ENCODE assay signal across 14 cellular contexts in genomic region chr15:57476533-57476975, GRCh38.
DNase-seq lines count a peak whose midpoint lies in the region; ATAC-seq, FAIRE-seq and TF ChIP-seq lines count a peak whose summit lies in the region.
"Had no signal": no experiment of that assay in that cellular context is flagged by ENCODE, and none has a peak within 500 bp of the region (broad histone marks: within the 10 kb centered on the region; RNA-seq: fewer than 3 reads in every experiment).

No MANE protein-coding gene starts in this region.

- no peak overlapping the region for H3K23ac ChIP-seq in IMR-90 (ENCODE audit: low read depth, low read length)

- no peak overlapping the region; the same call in 2 of the 3 replicates for H2BK15ac ChIP-seq in IMR-90 (ENCODE audit: low read depth, low read length)

- no peak overlapping the region for H4K91ac ChIP-seq in IMR-90 (ENCODE audit: insufficient read depth, low read depth, low read length)

- FAIRE-seq in keratinocyte (lab: Jason Lieb, UNC) (peak; percentile 23), GM12891 (lab: Jason Lieb, UNC) (no peak)

- H2AFZ ChIP-seq in IMR-90 (replicated peaks; ENCODE audit: low read length, poor library complexity): no peak overlapping the region
- H2AFZ ChIP-seq in keratinocyte (ENCODE audit: control insufficient read depth, low read length): no peak overlapping the region

- H3K27ac ChIP-seq in IMR-90 (ENCODE audit: insufficient read depth, low read length) (no peak overlapping the region), keratinocyte (ENCODE audit: control insufficient read depth, insufficient read depth, low read length) (no peak overlapping the region), suprapubic skin (peak overlapping the region; percentile 48)
- H3K27ac ChIP-seq: esophagus squamous epithelium, uterus had no signal

- POLR2A ChIA-PET in IMR-90 (lab: Charles Lee; ENCODE audit: unreplicated experiment): no interaction called here

- no peak overlapping the region for H2BK5ac ChIP-seq in IMR-90 (ENCODE audit: low read depth, low read length, poor library complexity, severe bottlenecking)

- no peaks in the 10 kb centered on the region for H3K9me3 ChIP-seq in IMR-90 (ENCODE audit: control insufficient read depth, insufficient read depth, low read length)
- no peaks in the 10 kb centered on the region for H3K9me3 ChIP-seq in keratinocyte (ENCODE audit: control insufficient read depth, low read depth, low read length)
- H3K9me3 ChIP-seq in suprapubic skin: no peaks in the 10 kb centered on the region
- H3K9me3 ChIP-seq: esophagus squamous epithelium, uterus had no signal

- H3K18ac ChIP-seq in IMR-90 (ENCODE audit: low read depth, low read length): no peak overlapping the region

- no peak for TF ChIP-seq RAD21 in IMR-90 (IDR thresholded peaks at IDR 0.05; ENCODE audit: low read length)

- TF ChIP-seq POLR2A in IMR-90 (IDR thresholded peaks at IDR 0.05; ENCODE audit: low read depth, low read length) (no peak), suprapubic skin (IDR thresholded peaks at IDR 0.05) (no peak), GM12891 (IDR thresholded peaks at IDR 0.05; ENCODE audit: low read depth, low read length) (no peak)

- H3K79me1 ChIP-seq in IMR-90 (ENCODE audit: low read depth in 1 of 2, low read length in 2 of 2): no peaks in the 10 kb centered on the region

- ATAC-seq in IMR-90 (ENCODE audit: low read depth): peak; percentile 72

- no peak overlapping the region for H4K8ac ChIP-seq in IMR-90 (ENCODE audit: low read depth in 2 of 2, low read length in 2 of 2)

- DNase-seq in IMR-90 (peak; percentile 70), chondrocyte (ENCODE audit: low spot score) (no peak), keratinocyte (ENCODE audit: low read depth, low spot score) (no peak), suprapubic skin (ENCODE audit: low spot score in 2 of 2) (no peak), SHP77 treated with DMSO at 0.1 percent for 48 hours (lab: John Stamatoyannopoulos, UW) (no peak), GM12891 (ENCODE audit: insufficient read length, low spot score) (no peak), DMS114 treated with DMSO at 0.1 percent for 48 hours (lab: John Stamatoyannopoulos, UW; ENCODE audit: unreplicated experiment) (no peak)
- DNase-seq: activated CD8-positive, alpha-beta memory T cell treated with anti-CD3 and anti-CD28 coated beads, Interleukin-2, amount 50 U/mL, for 48 hours; DMS 273 treated with DMSO at 0.1 percent for 48 hours; esophagus squamous epithelium; NCI-H1417 treated with DMSO at 0.1 percent for 48 hours; NK-92 treated with Interleukin-12 subunit alpha and Interleukin-12 subunit beta, amount 100 ng/mL, for 24 hours; T1000; uterus had no signal

- intact Hi-C loops in IMR-90 (cut with micrococcal nuclease): no loop called here

- BruUV-seq in IMR-90 (replicated peaks; lab: Mats Ljungman, UMichigan): no TSS peak

- H2BK120ac ChIP-seq in IMR-90 (ENCODE audit: low read depth, low read length): no peak overlapping the region

- H3K4ac ChIP-seq in IMR-90 (ENCODE audit: low read depth, low read length): no peak overlapping the region

- H3K56ac ChIP-seq in IMR-90 (ENCODE audit: extremely low read depth, insufficient read depth, low read length): peak overlapping the region; percentile 13; the same call in 1 of the 2 replicates

- H2BK20ac ChIP-seq in IMR-90 (ENCODE audit: low read depth, low read length): no peak overlapping the region

- H3K27me3 Mint-ChIP-seq in chondrocyte (ENCODE audit: low read depth): peaks cover 3% of the 10 kb centered on the region

- no peak overlapping the region for H2AK9ac ChIP-seq in IMR-90 (replicated peaks; ENCODE audit: low read depth, low read length, poor library complexity)

- in situ Hi-C loops in IMR-90 (cut with MboI; ENCODE audit: low sequenced_read_pairs): no loop called here

- TF ChIP-seq EP300 in suprapubic skin (IDR thresholded peaks at IDR 0.05): no peak

- H3K9me3 Mint-ChIP-seq in chondrocyte (ENCODE audit: low read depth): peaks cover 4% of the 10 kb centered on the region

- H3K4me1 ChIP-seq in IMR-90 (ENCODE audit: control insufficient read depth, insufficient read depth, low read length): peaks cover 4% of the 10 kb centered on the region; the same call in 1 of the 2 replicates
- H3K4me1 ChIP-seq in keratinocyte (ENCODE audit: control insufficient read depth, extremely low read depth, insufficient read depth, low read length): peaks cover 14% of the 10 kb centered on the region
- H3K4me1 ChIP-seq in suprapubic skin: peaks cover 17% of the 10 kb centered on the region
- H3K4me1 ChIP-seq: esophagus squamous epithelium, uterus had no signal

- H4K20me1 ChIP-seq in IMR-90 (ENCODE audit: insufficient read depth, low read length) (no peaks in the 10 kb centered on the region), keratinocyte (ENCODE audit: control insufficient read depth, extremely low read depth, insufficient read depth, low read length) (no peaks in the 10 kb centered on the region)

- H3K4me1 Mint-ChIP-seq in chondrocyte (ENCODE audit: low read depth): peaks cover 40% of the 10 kb centered on the region

- peaks cover under 1% of the 10 kb centered on the region for H3K27me3 ChIP-seq in IMR-90 (ENCODE audit: control insufficient read depth, insufficient read depth, low read length)
- H3K27me3 ChIP-seq in keratinocyte (ENCODE audit: control insufficient read depth, extremely low read depth, insufficient read depth, low read length): no peaks in the 10 kb centered on the region
- no peaks in the 10 kb centered on the region for H3K27me3 ChIP-seq in suprapubic skin
- H3K27me3 ChIP-seq: esophagus squamous epithelium, uterus had no signal

- no peaks in the 10 kb centered on the region for H3K36me3 ChIP-seq in IMR-90 (ENCODE audit: control insufficient read depth, insufficient read depth, low read length)
- H3K36me3 ChIP-seq in keratinocyte (ENCODE audit: control insufficient read depth in 2 of 2, extremely low read depth in 1 of 2, insufficient read depth in 2 of 2, low read length in 2 of 2): no peaks in the 10 kb centered on the region
- H3K36me3 ChIP-seq in suprapubic skin: no peaks in the 10 kb centered on the region
- H3K36me3 ChIP-seq: esophagus squamous epithelium, uterus had no signal

- no peaks in the 10 kb centered on the region for H3K79me2 ChIP-seq in keratinocyte (ENCODE audit: control insufficient read depth, insufficient read depth, low read length)

- TF ChIP-seq CTCF in IMR-90 (conservative IDR thresholded peaks at IDR 0.05; ENCODE audit: low read depth, low read length) (no peak), chondrocyte (IDR thresholded peaks at IDR 0.05) (no peak), keratinocyte (optimal IDR thresholded peaks at IDR 0.05 in 1 of 3, IDR thresholded peaks at IDR 0.05 in 1 of 3, conservative IDR thresholded peaks at IDR 0.05 in 1 of 3; ENCODE audit: extremely low read depth in 1 of 3, insufficient read depth in 2 of 3, low read length in 3 of 3) (no peak), suprapubic skin (IDR thresholded peaks at IDR 0.05) (no peak)

- no peak overlapping the region for H4K5ac ChIP-seq in IMR-90 (ENCODE audit: low read depth, low read length)

- H3K27ac Mint-ChIP-seq in chondrocyte (ENCODE audit: unreplicated experiment): peak overlapping the region; percentile 81

- no peak overlapping the region for H3K4me3 Mint-ChIP-seq in chondrocyte (ENCODE audit: unreplicated experiment)

- CTCF ChIA-PET in IMR-90 (lab: Yijun Ruan, JAX): no interaction called here

- H3K4me3 ChIP-seq in IMR-90 (ENCODE audit: insufficient read depth, low read depth, low read length) (no peak overlapping the region), keratinocyte (ENCODE audit: control insufficient read depth in 2 of 3, extremely low read depth in 1 of 3, insufficient read depth in 2 of 3, low read depth in 1 of 3, low read length in 3 of 3) (no peak overlapping the region), suprapubic skin (no peak overlapping the region)
- H3K4me3 ChIP-seq: esophagus squamous epithelium, uterus had no signal

- H3K9me1 ChIP-seq in IMR-90 (ENCODE audit: insufficient read depth, low read length): peaks cover 6% of the 10 kb centered on the region
- no peaks in the 10 kb centered on the region for H3K9me1 ChIP-seq in keratinocyte (ENCODE audit: control insufficient read depth, extremely low read depth, insufficient read depth, low read length)

- H2AK5ac ChIP-seq in IMR-90 (ENCODE audit: low read depth, low read length): no peak overlapping the region

- no peak overlapping the region for H3K9ac ChIP-seq in IMR-90 (ENCODE audit: low read depth, low read length)
- no peak overlapping the region for H3K9ac ChIP-seq in keratinocyte (ENCODE audit: control insufficient read depth, extremely low read depth, insufficient read depth, low read length)

- H3K4me2 ChIP-seq in IMR-90 (ENCODE audit: low read depth, low read length) (peak overlapping the region; percentile 16; the same call in 1 of the 2 replicates), keratinocyte (ENCODE audit: control insufficient read depth, extremely low read depth, insufficient read depth, low read depth, low read length) (peak overlapping the region; percentile 8)

- H3K14ac ChIP-seq in IMR-90 (replicated peaks; ENCODE audit: low read depth, low read length): no peak overlapping the region

- dilution Hi-C loops in IMR-90 (cut with HindIII; ENCODE audit: low sequenced_read_pairs, unreplicated experiment) (no loop called here), keratinocyte (cut with MboI; ENCODE audit: extremely low pct_ligation_motif_present, low sequenced_read_pairs) (no loop called here)

- H3K36me3 Mint-ChIP-seq in chondrocyte (ENCODE audit: low read depth): peaks cover 3% of the 10 kb centered on the region

- 50% methylated on average over 1 of the region's 5 CpGs; no CpG with 5 or more reads in 1 of the 2 experiments for WGBS in IMR-90 (ENCODE audit: extremely low coverage in 2 of 2, insufficient read length in 1 of 2), 2 experiments
- 60% methylated on average over 5 of the region's 5 CpGs for WGBS in suprapubic skin

TF ChIP-seq in IMR-90, 13 proteins besides CTCF, POLR2A, EP300 and RAD21 (continues in another document):
- TF ChIP-seq MXI1 (IDR thresholded peaks at IDR 0.05; ENCODE audit: borderline replicate concordance, low read depth, low read length) (no peak), CHD1 (IDR thresholded peaks at IDR 0.05; ENCODE audit: low read depth, low read length) (no peak), MAZ (IDR thresholded peaks at IDR 0.05; ENCODE audit: borderline replicate concordance, low read depth, low read length) (no peak), NFE2L2 (IDR thresholded peaks at IDR 0.05; ENCODE audit: low read depth, low read length) (no peak), CEBPB (IDR thresholded peaks at IDR 0.05; ENCODE audit: low read depth, low read length) (no peak), RFX5 (IDR thresholded peaks at IDR 0.05; ENCODE audit: low read depth, low read length) (no peak)

TF ChIP-seq in GM12891, 5 proteins besides CTCF, POLR2A, EP300 and RAD21:
- TF ChIP-seq POU2F2 (IDR thresholded peaks at IDR 0.05; ENCODE audit: low read depth, low read length) (no peak), PAX5 (IDR thresholded peaks at IDR 0.05; ENCODE audit: insufficient read depth, low read length, severe bottlenecking) (no peak), POLR2AphosphoS5 (IDR thresholded peaks at IDR 0.05; ENCODE audit: low read depth, low read length) (no peak), TAF1 (IDR thresholded peaks at IDR 0.05; ENCODE audit: low read depth, low read length) (no peak), SPI1 (IDR thresholded peaks at IDR 0.05; ENCODE audit: low read depth, low read length) (no peak)
